8 cellular contexts compared by ENCODE assay signal in the genomic region with DNA sequence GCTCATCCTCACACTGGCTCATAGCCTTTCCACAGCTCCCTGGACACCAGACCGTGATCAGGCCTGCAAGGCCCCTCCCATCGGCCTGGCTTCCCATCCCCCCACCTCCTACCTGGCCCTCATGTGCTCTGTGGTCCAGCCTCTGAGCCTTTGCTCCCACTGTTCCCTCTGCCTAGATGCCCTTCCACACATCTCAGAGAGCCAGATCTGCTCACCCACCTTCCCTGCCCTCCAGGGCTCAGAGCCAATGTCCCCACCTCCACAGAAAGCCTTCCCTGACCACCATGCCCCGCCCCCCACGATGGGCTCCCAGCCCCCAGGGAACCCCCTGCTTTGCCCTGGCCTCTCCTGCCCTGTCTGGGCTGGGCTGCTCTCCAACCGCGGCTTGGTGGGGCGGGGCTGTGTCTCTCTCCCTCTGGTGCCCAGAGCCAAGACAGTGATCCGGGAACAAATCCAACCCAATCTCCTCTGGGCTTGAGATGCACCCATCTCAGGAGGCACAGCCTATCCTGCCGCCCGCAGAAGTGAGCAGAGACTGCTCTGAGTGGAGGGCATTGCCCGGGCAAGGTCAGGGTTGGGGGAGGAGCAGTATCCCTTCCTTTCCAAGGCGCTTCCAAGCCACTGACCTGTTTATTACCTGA. TPM values are rescaled to one million over a fixed set of nuclear protein-coding genes. Genes with fewer than 3 reads are reported as not detected.
DNase-seq lines count a peak whose midpoint lies in the region; ATAC-seq, FAIRE-seq and TF ChIP-seq lines count a peak whose summit lies in the region.

No MANE protein-coding gene starts in this region.

- peaks cover 14% of the 10 kb centered on the region for H3K79me2 ChIP-seq in OCI-LY3 (ENCODE audit: low read length)

- H3K4me2 ChIP-seq in OCI-LY3 (ENCODE audit: low read length): peak overlapping the region; percentile 99

- H3K9ac ChIP-seq in OCI-LY3 (ENCODE audit: low read length) (no peak overlapping the region), mucosa of rectum (ENCODE audit: low read depth in 1 of 2, low read length in 2 of 2) (peak overlapping the region; percentile 85 to 95)

- no peak for TF ChIP-seq CTCF in OCI-LY3 (IDR thresholded peaks at IDR 0.05; ENCODE audit: low read depth, low read length)

- peaks cover 65% of the 10 kb centered on the region for H3K4me1 ChIP-seq in CD4-positive, alpha-beta memory T cell (ENCODE audit: insufficient read depth, low read length)
- H3K4me1 ChIP-seq in OCI-LY3 (ENCODE audit: low read length): peaks cover 25% of the 10 kb centered on the region
- peaks cover 43 to 52% of the 10 kb centered on the region in 2 donors for H3K4me1 ChIP-seq in mucosa of rectum (ENCODE audit: control insufficient read depth in 2 of 2, insufficient read depth in 2 of 2, low read length in 2 of 2)
- H3K4me1 ChIP-seq in aorta (ENCODE audit: control insufficient read depth in 1 of 2, insufficient read depth in 2 of 2, low read length in 2 of 2): no peaks in the 10 kb centered on the region

- H3K27ac ChIP-seq in CD4-positive, alpha-beta memory T cell (ENCODE audit: low read depth, low read length): peak overlapping the region; percentile 92
- H3K27ac ChIP-seq in OCI-LY3 (ENCODE audit: low read length) (no peak overlapping the region), mucosa of rectum (ENCODE audit: low read depth in 2 of 2, low read length in 2 of 2) (peak overlapping the region; percentile 94), aorta (ENCODE audit: low read depth in 1 of 2, low read length in 2 of 2) (peak overlapping the region; percentile 62 to 97)

- peaks cover 7% of the 10 kb centered on the region; the same call in 1 of the 2 replicates for H4K20me1 ChIP-seq in OCI-LY3 (ENCODE audit: insufficient read depth, low read length)

- no peaks in the 10 kb centered on the region for H3K9me3 ChIP-seq in CD4-positive, alpha-beta memory T cell (ENCODE audit: control insufficient read depth in 1 of 2, low read length in 2 of 2)
- H3K9me3 ChIP-seq in OCI-LY3 (ENCODE audit: insufficient read depth, low read length): no peaks in the 10 kb centered on the region
- no peaks in the 10 kb centered on the region for H3K9me3 ChIP-seq in mucosa of rectum (ENCODE audit: control insufficient read depth in 2 of 2, low read length in 2 of 2)
- H3K9me3 ChIP-seq in aorta (ENCODE audit: control insufficient read depth, low read length): no peaks in the 10 kb centered on the region

- peak in 1 of 5 donors; percentile 40 for DNase-seq in CD4-positive, alpha-beta memory T cell
- no peak for DNase-seq in effector memory CD8-positive, alpha-beta T cell
- DNase-seq in aorta: peak in 1 of 2 donors; percentile 87
- DNase-seq in GM12891 (ENCODE audit: insufficient read length, low spot score): no peak
- DNase-seq in DMS79 treated with DMSO at 0.1 percent for 48 hours (lab: John Stamatoyannopoulos, UW): no peak

- no peak; the same call in 1 of the 2 replicates for TF ChIP-seq POLR2A in GM12891 (IDR thresholded peaks at IDR 0.05; ENCODE audit: low read depth, low read length)

- CTCF ChIA-PET in CD4-positive, alpha-beta memory T cell (lab: Charles Lee; ENCODE audit: partially characterized antibody): interaction anchor here (1.8 kb wide), 1 partner anchor 24 kb away, joined by 4 read pairs; no protein-coding TSS in a partner anchor

- no peak for FAIRE-seq in GM12891 (lab: Jason Lieb, UNC)

- H3K9me3 Mint-ChIP-seq in CD4-positive, alpha-beta memory T cell: no peaks in the 10 kb centered on the region
- no peaks in the 10 kb centered on the region for H3K9me3 Mint-ChIP-seq in effector memory CD8-positive, alpha-beta T cell

- H3K36me3 ChIP-seq in CD4-positive, alpha-beta memory T cell (ENCODE audit: insufficient read depth, low read length): no peaks in the 10 kb centered on the region
- H3K36me3 ChIP-seq in OCI-LY3 (replicated peaks; ENCODE audit: low read depth, low read length): no peaks in the 10 kb centered on the region
- no peaks in the 10 kb centered on the region for H3K36me3 ChIP-seq in mucosa of rectum (ENCODE audit: control insufficient read depth in 2 of 2, insufficient read depth in 2 of 2, low read length in 2 of 2)
- no peaks in the 10 kb centered on the region for H3K36me3 ChIP-seq in aorta (ENCODE audit: control insufficient read depth in 1 of 2, insufficient read depth in 2 of 2, low read length in 1 of 2)

- no peak overlapping the region for H2AFZ ChIP-seq in OCI-LY3 (ENCODE audit: low read depth, low read length)

- peaks cover 0 to 18% of the 10 kb centered on the region in 2 donors for H3K36me3 Mint-ChIP-seq in CD4-positive, alpha-beta memory T cell
- peaks cover 80% of the 10 kb centered on the region for H3K36me3 Mint-ChIP-seq in effector memory CD8-positive, alpha-beta T cell (ENCODE audit: insufficient read depth)

- ATAC-seq in effector memory CD8-positive, alpha-beta T cell (replicated peaks): no peak
- ATAC-seq in aorta (ENCODE audit: low FRiP score): peak; percentile 8
- no peak for ATAC-seq in HG03039 (IDR thresholded peaks at IDR 0.05; ENCODE audit: unreplicated experiment)

- peak overlapping the region; percentile 53 to 98 (median 91) for H3K27ac Mint-ChIP-seq in CD4-positive, alpha-beta memory T cell
- H3K27ac Mint-ChIP-seq in effector memory CD8-positive, alpha-beta T cell: peak overlapping the region; percentile 97 to 98

- intact Hi-C loops in CD4-positive, alpha-beta memory T cell (cut with micrococcal nuclease): loop anchor here (5.0 to 10.0 kb wide), 3 partner anchors 70 to 432 kb away; partner anchors contain the start of genes FAM120A and FAM120AOS
- intact Hi-C loops in aorta (cut with DNase I): loop anchor here in 1 of 2 donors (5.0 to 10.0 kb wide), 3 partner anchors 35 to 442 kb away; partner anchors contain the start of genes CARD19, FAM120A, FAM120AOS and PHF2

- POLR2A ChIA-PET in CD4-positive, alpha-beta memory T cell (lab: Charles Lee; ENCODE audit: partially characterized antibody): interaction anchor here (1.0 to 3.0 kb wide), 8 partner anchors 9 to 167 kb away, joined by 3 to 58 read pairs (median 6); no protein-coding TSS in a partner anchor

- H3K27me3 ChIP-seq in CD4-positive, alpha-beta memory T cell (ENCODE audit: insufficient read depth, low read length): no peaks in the 10 kb centered on the region
- H3K27me3 ChIP-seq in OCI-LY3 (ENCODE audit: low read depth, low read length) (peaks cover 5% of the 10 kb centered on the region; the same call in 1 of the 2 replicates), mucosa of rectum (ENCODE audit: control insufficient read depth in 2 of 2, insufficient read depth in 2 of 2, low read length in 2 of 2) (no peaks in the 10 kb centered on the region), aorta (ENCODE audit: control insufficient read depth in 1 of 2, insufficient read depth in 2 of 2, low read length in 1 of 2) (no peaks in the 10 kb centered on the region)

- peak overlapping the region; percentile 86 to 96 (median 89) for H3K4me3 Mint-ChIP-seq in CD4-positive, alpha-beta memory T cell
- peak overlapping the region; percentile 91 to 93 for H3K4me3 Mint-ChIP-seq in effector memory CD8-positive, alpha-beta T cell

- H3K4me1 Mint-ChIP-seq in CD4-positive, alpha-beta memory T cell: peaks cover 31 to 79% (median 54%) of the 10 kb centered on the region in 4 donors
- peaks cover 42 to 59% of the 10 kb centered on the region in 2 donors for H3K4me1 Mint-ChIP-seq in effector memory CD8-positive, alpha-beta T cell (ENCODE audit: low read depth in 2 of 2)

- 10 to 12% methylated on average over 11 to 12 of the region's 12 CpGs for WGBS in aorta, 2 donors

- no peaks in the 10 kb centered on the region for H3K27me3 Mint-ChIP-seq in CD4-positive, alpha-beta memory T cell
- no peaks in the 10 kb centered on the region for H3K27me3 Mint-ChIP-seq in effector memory CD8-positive, alpha-beta T cell

- H3K4me3 ChIP-seq in CD4-positive, alpha-beta memory T cell (ENCODE audit: low read length in 2 of 2): no peak overlapping the region
- H3K4me3 ChIP-seq in OCI-LY3 (ENCODE audit: low read length) (peak overlapping the region; percentile 89; the same call in 1 of the 2 replicates), mucosa of rectum (ENCODE audit: low read length in 2 of 2) (peak overlapping the region; percentile 83 to 85), aorta (ENCODE audit: low read length in 2 of 2) (peak overlapping the region; percentile 64 to 87)

TF ChIP-seq in GM12891, 5 proteins besides CTCF, POLR2A, EP300 and RAD21:
- TF ChIP-seq SPI1 (IDR thresholded peaks at IDR 0.05; ENCODE audit: low read depth, low read length): no peak
- TF ChIP-seq POLR2AphosphoS5 (IDR thresholded peaks at IDR 0.05; ENCODE audit: low read depth, low read length): no peak
- no peak for TF ChIP-seq PAX5 (IDR thresholded peaks at IDR 0.05; ENCODE audit: insufficient read depth, low read length, severe bottlenecking)
- TF ChIP-seq POU2F2 (IDR thresholded peaks at IDR 0.05; ENCODE audit: low read depth, low read length): no peak
- no peak for TF ChIP-seq TAF1 (IDR thresholded peaks at IDR 0.05; ENCODE audit: low read depth, low read length)

RNA-seq across cellular contexts. Expression of gene NINJ1, which starts 1.6 kb away (rescaled TPM):
- total RNA-seq in CD4-positive, alpha-beta memory T cell: 10 to 100 TPM; 31.1 to 31.3 TPM
- polyA plus RNA-seq in CD4-positive, alpha-beta memory T cell: 10 to 100 TPM; 75.7 to 92.4 TPM
- total RNA-seq in aorta: 10 to 100 TPM; 66.8 to 80.3 TPM
- 100 to 1,000 TPM in 1 of 2 donors, 10 to 100 TPM in 1; 46.7 to 113 TPM for polyA plus RNA-seq in aorta
- polyA plus RNA-seq in GM12891 (2012; ENCODE audit: low read depth, missing spikeins): 26.6 TPM

RNA-seq across cellular contexts. Expression of gene CARD19, which starts 36.4 kb away (rescaled TPM):
- 10 to 100 TPM; 57.8 to 64.2 TPM for total RNA-seq in CD4-positive, alpha-beta memory T cell
- 10 to 100 TPM; 65.6 to 88.7 TPM for polyA plus RNA-seq in CD4-positive, alpha-beta memory T cell
- total RNA-seq in aorta: 10 to 100 TPM; 47.7 to 50.5 TPM
- 10 to 100 TPM; 80.1 to 92.3 TPM for polyA plus RNA-seq in aorta
- 10.7 TPM for polyA plus RNA-seq in GM12891 (2012; ENCODE audit: low read depth, missing spikeins)

RNA-seq across cellular contexts. Expression of gene WNK2, which starts 51.5 kb away (rescaled TPM):
- total RNA-seq in CD4-positive, alpha-beta memory T cell: under 1 TPM in 1 of 2 experiments, not detected in 1; 0.26 TPM
- polyA plus RNA-seq in CD4-positive, alpha-beta memory T cell: not detected
- total RNA-seq in aorta: 1 to 10 TPM; 3.6 to 3.7 TPM
- 1 to 10 TPM in 1 of 2 donors, under 1 TPM in 1; 0.13 to 2.1 TPM for polyA plus RNA-seq in aorta
- not detected for polyA plus RNA-seq in GM12891 (2012; ENCODE audit: low read depth, missing spikeins)

Comparison
In these comparisons a context has a peak if more than half of its experiments do, and no peak if none do; other contexts are left out.
1. H3K4me3 ChIP-seq: peak in OCI-LY3 (single experiment), mucosa of rectum (2 of 2) and aorta (2 of 2); none in CD4-positive, alpha-beta memory T cell (0 of 2).